23 cellular contexts compared by ENCODE assay signal in the genomic region with DNA sequence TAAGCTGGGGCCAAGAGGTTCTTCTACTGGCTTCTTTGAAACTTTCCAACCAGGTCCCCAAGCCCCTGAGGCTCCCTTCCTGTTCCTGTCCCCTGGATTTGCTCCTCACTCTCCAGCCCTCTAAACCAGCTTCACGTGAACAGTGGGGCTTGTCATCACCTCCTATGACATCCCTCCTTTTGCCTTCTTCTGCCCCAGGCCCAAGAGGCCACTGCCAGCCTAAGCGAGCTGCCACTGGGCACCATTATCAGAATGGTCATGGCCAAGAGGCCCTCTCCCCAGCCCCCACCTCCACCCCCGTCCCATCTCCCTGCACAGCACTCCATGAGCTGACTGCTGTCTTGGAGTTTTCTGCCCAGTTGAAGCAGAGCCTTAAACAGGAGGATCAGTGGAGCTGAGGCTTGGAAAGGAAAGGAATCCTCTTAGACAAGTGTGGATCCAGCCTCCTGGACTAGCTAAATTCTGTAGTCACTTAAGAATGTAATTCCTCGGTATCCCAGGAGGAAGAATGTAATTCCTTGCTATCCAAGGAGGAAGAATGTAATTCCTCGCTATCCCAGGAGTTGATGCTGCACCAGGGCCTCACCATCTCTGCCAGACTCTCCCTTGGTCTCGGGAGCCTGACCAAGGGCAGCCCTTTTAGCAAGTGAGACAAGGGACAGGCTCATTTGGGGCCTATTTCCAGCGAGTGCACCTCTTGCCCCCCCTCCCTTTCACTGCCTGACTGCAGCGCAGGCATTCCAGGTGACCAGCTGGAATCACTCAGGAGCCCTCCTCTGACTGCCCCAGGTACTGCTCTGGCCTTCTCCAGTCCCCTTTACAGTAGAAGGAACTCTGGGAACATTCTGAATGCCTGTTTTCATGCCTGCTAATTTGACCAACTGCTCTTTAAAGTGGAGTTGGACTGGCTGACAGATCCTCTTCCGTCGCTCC.
DNase-seq lines count a peak whose midpoint lies in the region; ATAC-seq and TF ChIP-seq lines count a peak whose summit lies in the region.
"Had no signal": no experiment of that assay in that cellular context is flagged by ENCODE, and none has a peak within 500 bp of the region (broad histone marks: within the 10 kb centered on the region; RNA-seq: fewer than 3 reads in every experiment).

No MANE protein-coding gene starts in this region.

- no peak overlapping the region for H2AFZ ChIP-seq in GM23338

- peaks cover 11% of the 10 kb centered on the region for H3K27me3 Mint-ChIP-seq in GM23338 (ENCODE audit: insufficient read depth, low read depth, poor library complexity)
- H3K27me3 Mint-ChIP-seq in central memory CD8-positive, alpha-beta T cell, result no peaks in the 10 kb centered on the region
- H3K27me3 Mint-ChIP-seq: activated naive CD8-positive, alpha-beta T cell treated with anti-CD3 and anti-CD28 coated beads for 36 hours; memory B cell had no signal

- H3K4me3 Mint-ChIP-seq in GM23338, result no peak overlapping the region
- no peak overlapping the region for H3K4me3 Mint-ChIP-seq in central memory CD8-positive, alpha-beta T cell
- H3K4me3 Mint-ChIP-seq in stimulated activated effector memory CD8-positive, alpha-beta T cell treated with anti-CD3 and anti-CD28 coated beads, Interleukin-12 subunit alpha, Interleukin-12 subunit beta, amount 100 ng/mL, for 72 hours, result no peak overlapping the region
- H3K4me3 Mint-ChIP-seq: activated naive CD8-positive, alpha-beta T cell treated with anti-CD3 and anti-CD28 coated beads for 36 hours; CD8-positive, alpha-beta T cell; HFFc6; immature natural killer cell; memory B cell; nephron progenitor cell had no signal

- no peaks in the 10 kb centered on the region for H4K20me1 ChIP-seq in GM23338 (replicated peaks; ENCODE audit: insufficient read depth)

- H3K4me1 Mint-ChIP-seq in GM23338, result peaks cover 34% of the 10 kb centered on the region
- H3K4me1 Mint-ChIP-seq in central memory CD8-positive, alpha-beta T cell, result peaks cover 10% of the 10 kb centered on the region
- peaks cover 9% of the 10 kb centered on the region for H3K4me1 Mint-ChIP-seq in stimulated activated effector memory CD8-positive, alpha-beta T cell treated with anti-CD3 and anti-CD28 coated beads, Interleukin-12 subunit alpha, Interleukin-12 subunit beta, amount 100 ng/mL, for 72 hours
- H3K4me1 Mint-ChIP-seq: activated naive CD8-positive, alpha-beta T cell treated with anti-CD3 and anti-CD28 coated beads for 36 hours; immature natural killer cell; memory B cell had no signal

- no peaks in the 10 kb centered on the region for H3K27me3 ChIP-seq in GM23338 (ENCODE audit: insufficient read depth)

- H3K36me3 Mint-ChIP-seq in GM23338 (ENCODE audit: low read depth), result peaks cover 14% of the 10 kb centered on the region
- H3K36me3 Mint-ChIP-seq in central memory CD8-positive, alpha-beta T cell (ENCODE audit: insufficient read depth), result peaks cover 8% of the 10 kb centered on the region
- no peaks in the 10 kb centered on the region for H3K36me3 Mint-ChIP-seq in stimulated activated effector memory CD8-positive, alpha-beta T cell treated with anti-CD3 and anti-CD28 coated beads, Interleukin-12 subunit alpha, Interleukin-12 subunit beta, amount 100 ng/mL, for 72 hours
- H3K36me3 Mint-ChIP-seq: activated naive CD8-positive, alpha-beta T cell treated with anti-CD3 and anti-CD28 coated beads for 36 hours had no signal

- H3K79me2 ChIP-seq in GM23338 (replicated peaks; ENCODE audit: insufficient read depth), result no peaks in the 10 kb centered on the region

- H3K27ac Mint-ChIP-seq in GM23338, result peak overlapping the region; percentile 85
- H3K27ac Mint-ChIP-seq in central memory CD8-positive, alpha-beta T cell (ENCODE audit: low read depth), result peak overlapping the region; percentile 68
- H3K27ac Mint-ChIP-seq in stimulated activated effector memory CD8-positive, alpha-beta T cell treated with anti-CD3 and anti-CD28 coated beads, Interleukin-12 subunit alpha, Interleukin-12 subunit beta, amount 100 ng/mL, for 72 hours, result peak overlapping the region; percentile 73
- H3K27ac Mint-ChIP-seq: activated naive CD8-positive, alpha-beta T cell treated with anti-CD3 and anti-CD28 coated beads for 36 hours; CD8-positive, alpha-beta T cell; HFFc6; memory B cell; nephron progenitor cell had no signal

- peak; percentile 18 to 26; a peak in 2 of 4 replicates for TF ChIP-seq CTCF in GM23338 (conservative IDR thresholded peaks at IDR 0.05; ENCODE audit: low read depth in 2 of 2)

- 0 out of 2 replicates have a peak, but pooled peaks cover 5% of the 10 kb centered on the region for H3K4me1 ChIP-seq in GM23338 (ENCODE audit: insufficient read depth)

- DNase-seq in GM23338 (ENCODE audit: low spot score) (no peak), iPS-NIHi7 (ENCODE audit: extremely low spot score) (peak; percentile 59), putamen (ENCODE audit: low spot score) (no peak), SKM-1 (lab: John Stamatoyannopoulos, UW; ENCODE audit: unreplicated experiment) (no peak), G401 (ENCODE audit: low spot score) (no peak), cerebellar nuclear complex (lab: John Stamatoyannopoulos, UW) (no peak)
- no peak for DNase-seq in central memory CD8-positive, alpha-beta T cell (ENCODE audit: low spot score in 2 of 2)
- no peak for DNase-seq in stimulated activated effector memory CD8-positive, alpha-beta T cell treated with anti-CD3 and anti-CD28 coated beads, Interleukin-12 subunit alpha, Interleukin-12 subunit beta, amount 100 ng/mL, for 72 hours (ENCODE audit: low spot score in 2 of 2)
- DNase-seq: activated CD4-positive, CD25-positive, alpha-beta regulatory T cell; activated naive CD8-positive, alpha-beta T cell treated with anti-CD3 and anti-CD28 coated beads for 36 hours; CD8-positive, alpha-beta T cell; HFFc6; immature natural killer cell; Kasumi-1; NCI-H1092 treated with DMSO at 0.1 percent for 48 hours; NCI-H2081 treated with DMSO at 0.1 percent for 48 hours; NCI-H524; nephron progenitor cell; SIG-M5; stimulated activated naive CD4-positive, alpha-beta T cell; T-helper 2 cell; trophoblast cell had no signal

- no peak overlapping the region for H3K27ac ChIP-seq in GM23338 (ENCODE audit: low read depth)

- no peaks in the 10 kb centered on the region for H3K9me2 ChIP-seq in GM23338 (ENCODE audit: insufficient read depth)

- H3K9me3 Mint-ChIP-seq in GM23338, result no peaks in the 10 kb centered on the region
- no peaks in the 10 kb centered on the region for H3K9me3 Mint-ChIP-seq in central memory CD8-positive, alpha-beta T cell
- H3K9me3 Mint-ChIP-seq in stimulated activated effector memory CD8-positive, alpha-beta T cell treated with anti-CD3 and anti-CD28 coated beads, Interleukin-12 subunit alpha, Interleukin-12 subunit beta, amount 100 ng/mL, for 72 hours, result no peaks in the 10 kb centered on the region
- H3K9me3 Mint-ChIP-seq: activated naive CD8-positive, alpha-beta T cell treated with anti-CD3 and anti-CD28 coated beads for 36 hours; CD8-positive, alpha-beta T cell; HFFc6; immature natural killer cell; memory B cell; nephron progenitor cell had no signal

- H3K36me3 ChIP-seq in GM23338 (ENCODE audit: insufficient read depth), result no peaks in the 10 kb centered on the region

- ATAC-seq in GM23338, result peak; percentile 80
- no peak for ATAC-seq in central memory CD8-positive, alpha-beta T cell (replicated peaks; ENCODE audit: extremely low read depth, poor library complexity, severe bottlenecking)
- ATAC-seq in stimulated activated effector memory CD8-positive, alpha-beta T cell treated with anti-CD3 and anti-CD28 coated beads, Interleukin-12 subunit alpha, Interleukin-12 subunit beta, amount 100 ng/mL, for 72 hours, result no peak
- ATAC-seq: CD8-positive, alpha-beta T cell had no signal

- H3K4me2 ChIP-seq in GM23338, result no peak overlapping the region

- no peaks in the 10 kb centered on the region for H3F3A ChIP-seq in GM23338 (replicated peaks; ENCODE audit: low read depth)

- in situ Hi-C loops in G401 (cut with HindIII; ENCODE audit: low sequenced_read_pairs), result no loop called here

- no peak overlapping the region for H3K4me3 ChIP-seq in GM23338

TF ChIP-seq in GM23338, 12 proteins besides CTCF, POLR2A, EP300 and RAD21 (continues in another document):
- TF ChIP-seq STAT1 (IDR thresholded peaks at IDR 0.05; ENCODE audit: unreplicated experiment) (no peak), ZNF331 (CRISPR knock-in tag; IDR thresholded peaks at IDR 0.05; ENCODE audit: low read depth) (no peak), ZNF114 (CRISPR knock-in tag; IDR thresholded peaks at IDR 0.05) (no peak), CREB1 (CRISPR knock-in tag; IDR thresholded peaks at IDR 0.05; ENCODE audit: low read depth) (no peak)
- TF ChIP-seq, protein P1, sequence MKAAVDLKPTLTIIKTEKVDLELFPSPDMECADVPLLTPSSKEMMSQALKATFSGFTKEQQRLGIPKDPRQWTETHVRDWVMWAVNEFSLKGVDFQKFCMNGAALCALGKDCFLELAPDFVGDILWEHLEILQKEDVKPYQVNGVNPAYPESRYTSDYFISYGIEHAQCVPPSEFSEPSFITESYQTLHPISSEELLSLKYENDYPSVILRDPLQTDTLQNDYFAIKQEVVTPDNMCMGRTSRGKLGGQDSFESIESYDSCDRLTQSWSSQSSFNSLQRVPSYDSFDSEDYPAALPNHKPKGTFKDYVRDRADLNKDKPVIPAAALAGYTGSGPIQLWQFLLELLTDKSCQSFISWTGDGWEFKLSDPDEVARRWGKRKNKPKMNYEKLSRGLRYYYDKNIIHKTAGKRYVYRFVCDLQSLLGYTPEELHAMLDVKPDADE (IDR thresholded peaks at IDR 0.05), result no peak
